ENCODE assay signal across 24 cellular contexts in the genomic region with DNA sequence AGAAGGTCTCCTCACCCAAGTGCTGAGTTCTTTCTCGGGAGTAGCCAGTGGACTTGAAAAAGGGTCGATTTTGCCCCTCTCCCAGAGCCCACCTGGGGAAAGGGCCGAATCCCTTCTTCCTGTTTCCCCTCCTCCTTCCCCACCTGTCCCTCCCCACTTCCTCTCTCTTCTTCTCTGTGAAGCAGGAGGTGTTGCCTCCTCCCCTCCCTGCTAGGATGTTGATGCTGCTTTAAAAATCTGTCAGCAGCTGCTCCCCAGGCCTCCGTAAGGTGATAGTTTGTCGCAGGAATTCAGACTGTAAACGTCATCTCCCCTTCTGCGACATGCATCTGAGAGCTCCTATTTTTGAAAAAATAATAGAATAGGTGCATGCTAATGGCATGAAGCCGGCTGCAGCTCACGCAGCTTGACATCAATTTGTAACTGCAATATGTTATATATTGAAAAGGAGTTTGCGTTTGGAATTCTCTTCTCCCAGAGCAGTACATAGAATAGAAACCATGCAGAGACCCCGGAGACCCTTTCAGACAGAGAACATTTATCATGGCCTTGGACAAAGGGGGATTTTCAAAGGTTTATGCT.
"Had no signal": no experiment of that assay in that cellular context is flagged by ENCODE, and none has a peak within 500 bp of the region (broad histone marks: within the 10 kb centered on the region; RNA-seq: fewer than 3 reads in every experiment).

No MANE protein-coding gene starts in this region.

- H3K36me3 Mint-ChIP-seq: activated naive CD4-positive, alpha-beta T cell treated with anti-CD3 and anti-CD28 coated beads, Interleukin-2, amount 50 U/mL, for 72 hours; natural killer cell treated with Interleukin-12 subunit alpha and Interleukin-12 subunit beta and Interleukin-15 and Interleukin-18, amount 100 ng/mL, for 72 hours; stimulated activated memory B cell treated with anti-CD40 and anti-IgM and Interleukin-4, amounts not matched to agents 10 μg/mL and 1 μg/mL and 100 μg/mL, for 72 hours had no signal

- H3K27me3 ChIP-seq: breast epithelium, colonic mucosa, dorsolateral prefrontal cortex, esophagus muscularis mucosa, hepatocyte, right lobe of liver, transverse colon, uterus had no signal

- H3K9me3 ChIP-seq: breast epithelium, colonic mucosa, esophagus muscularis mucosa, right lobe of liver, stomach, transverse colon, uterus had no signal

- H3K27ac ChIP-seq: breast epithelium, colonic mucosa, esophagus muscularis mucosa, hepatocyte, right lobe of liver, skin epidermis, stomach, transverse colon, uterus had no signal

- H3K27ac Mint-ChIP-seq: activated naive CD4-positive, alpha-beta T cell treated with anti-CD3 and anti-CD28 coated beads, Interleukin-2, amount 50 U/mL, for 72 hours; effector memory CD8-positive, alpha-beta T cell; natural killer cell treated with Interleukin-12 subunit alpha and Interleukin-12 subunit beta and Interleukin-15 and Interleukin-18, amount 100 ng/mL, for 72 hours; stimulated activated memory B cell treated with anti-CD40 and anti-IgM and Interleukin-4, amounts not matched to agents 10 μg/mL and 1 μg/mL and 100 μg/mL, for 72 hours had no signal

- H3K79me2 ChIP-seq: hepatocyte had no signal

- H3K36me3 ChIP-seq: breast epithelium, colonic mucosa, esophagus muscularis mucosa, right lobe of liver, stomach, transverse colon, uterus had no signal

- ATAC-seq: activated naive CD4-positive, alpha-beta T cell treated with anti-CD3 and anti-CD28 coated beads, Interleukin-2, amount 50 U/mL, for 72 hours; effector memory CD8-positive, alpha-beta T cell; left ventricle myocardium superior; natural killer cell treated with Interleukin-12 subunit alpha and Interleukin-12 subunit beta and Interleukin-15 and Interleukin-18, amount 100 ng/mL, for 72 hours; right lobe of liver; stimulated activated memory B cell treated with anti-CD40 and anti-IgM and Interleukin-4, amounts not matched to agents 10 μg/mL and 1 μg/mL and 100 μg/mL, for 72 hours had no signal

- H3K4me1 ChIP-seq: breast epithelium, colonic mucosa, esophagus muscularis mucosa, right lobe of liver, stomach, transverse colon, uterus had no signal

- DNase-seq: activated T-cell treated with anti-CD3 and anti-CD28 coated beads, Interleukin-2, amount 50 U/mL, for 1 hour; colonic mucosa; dorsolateral prefrontal cortex; effector memory CD8-positive, alpha-beta T cell; glutamatergic neuron; kidney glomerular epithelial cell; left ventricle myocardium superior; mammary epithelial cell; midbrain; right lobe of liver; stimulated activated CD4-positive, alpha-beta T cell treated with anti-CD3 and anti-CD28 coated beads, Interleukin-2, amount 100 ng/mL, for 24 hours; stomach; T-helper 9 cell; transverse colon; uterus had no signal

- H3K9me3 Mint-ChIP-seq: activated naive CD4-positive, alpha-beta T cell treated with anti-CD3 and anti-CD28 coated beads, Interleukin-2, amount 50 U/mL, for 72 hours; effector memory CD8-positive, alpha-beta T cell; natural killer cell treated with Interleukin-12 subunit alpha and Interleukin-12 subunit beta and Interleukin-15 and Interleukin-18, amount 100 ng/mL, for 72 hours; stimulated activated memory B cell treated with anti-CD40 and anti-IgM and Interleukin-4, amounts not matched to agents 10 μg/mL and 1 μg/mL and 100 μg/mL, for 72 hours had no signal

- H3K4me1 Mint-ChIP-seq: stimulated activated memory B cell treated with anti-CD40 and anti-IgM and Interleukin-4, amounts not matched to agents 10 μg/mL and 1 μg/mL and 100 μg/mL, for 72 hours had no signal

- H3K4me3 ChIP-seq: breast epithelium, colonic mucosa, dorsolateral prefrontal cortex, esophagus muscularis mucosa, hepatocyte, right lobe of liver, skin epidermis, stomach, transverse colon, uterus had no signal

- FAIRE-seq: astrocyte, frontal cortex had no signal

- H3K4me2 ChIP-seq: hepatocyte had no signal

- H3K4me3 Mint-ChIP-seq: effector memory CD8-positive, alpha-beta T cell; natural killer cell treated with Interleukin-12 subunit alpha and Interleukin-12 subunit beta and Interleukin-15 and Interleukin-18, amount 100 ng/mL, for 72 hours; stimulated activated memory B cell treated with anti-CD40 and anti-IgM and Interleukin-4, amounts not matched to agents 10 μg/mL and 1 μg/mL and 100 μg/mL, for 72 hours had no signal

- H2AFZ ChIP-seq: hepatocyte had no signal
